In the genomic region with DNA sequence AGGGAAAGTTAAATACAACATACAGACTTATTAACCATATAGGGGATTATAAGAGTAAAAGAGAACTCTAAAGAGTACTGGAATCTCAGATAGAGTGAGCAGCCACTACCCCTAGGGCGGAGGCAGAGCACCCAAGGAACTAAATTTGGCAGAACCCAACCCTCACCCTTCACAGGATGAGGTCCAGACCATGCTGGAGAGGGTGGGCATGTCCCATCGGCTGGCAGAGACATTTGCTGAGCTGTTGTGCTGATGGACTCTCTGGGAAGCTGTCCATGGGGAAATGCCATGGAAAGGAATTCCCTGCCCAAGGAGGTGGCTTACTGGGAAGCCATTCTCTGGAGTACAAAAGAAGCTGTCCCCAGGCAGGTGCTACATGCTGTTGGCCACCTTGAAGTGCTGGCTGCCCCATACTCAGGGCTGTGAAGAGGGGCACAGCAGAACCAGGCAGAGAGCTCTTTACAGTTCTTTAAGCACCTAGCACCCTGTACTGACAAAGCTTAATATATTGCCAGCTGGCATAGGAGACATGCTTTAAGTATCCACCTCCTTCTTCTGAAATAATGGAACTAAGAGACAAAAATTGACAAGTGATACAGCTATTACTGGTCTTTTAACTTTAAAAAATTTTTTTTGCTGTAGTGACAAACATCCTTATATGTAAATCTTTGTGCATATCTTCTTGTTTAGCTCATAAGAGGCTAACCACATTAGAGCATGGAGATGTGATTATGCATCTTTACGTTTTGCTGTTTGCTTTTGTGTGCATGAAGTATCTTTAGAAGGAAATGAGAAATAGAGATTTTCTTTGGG, we compare ENCODE assay signal across 1 cellular context.
TF ChIP-seq lines count a peak whose summit lies in the region.

No MANE protein-coding gene starts in this region.

TF ChIP-seq in GM23338, 12 proteins besides CTCF, POLR2A, EP300 and RAD21 (continued from another document):
- TF ChIP-seq, protein P1, sequence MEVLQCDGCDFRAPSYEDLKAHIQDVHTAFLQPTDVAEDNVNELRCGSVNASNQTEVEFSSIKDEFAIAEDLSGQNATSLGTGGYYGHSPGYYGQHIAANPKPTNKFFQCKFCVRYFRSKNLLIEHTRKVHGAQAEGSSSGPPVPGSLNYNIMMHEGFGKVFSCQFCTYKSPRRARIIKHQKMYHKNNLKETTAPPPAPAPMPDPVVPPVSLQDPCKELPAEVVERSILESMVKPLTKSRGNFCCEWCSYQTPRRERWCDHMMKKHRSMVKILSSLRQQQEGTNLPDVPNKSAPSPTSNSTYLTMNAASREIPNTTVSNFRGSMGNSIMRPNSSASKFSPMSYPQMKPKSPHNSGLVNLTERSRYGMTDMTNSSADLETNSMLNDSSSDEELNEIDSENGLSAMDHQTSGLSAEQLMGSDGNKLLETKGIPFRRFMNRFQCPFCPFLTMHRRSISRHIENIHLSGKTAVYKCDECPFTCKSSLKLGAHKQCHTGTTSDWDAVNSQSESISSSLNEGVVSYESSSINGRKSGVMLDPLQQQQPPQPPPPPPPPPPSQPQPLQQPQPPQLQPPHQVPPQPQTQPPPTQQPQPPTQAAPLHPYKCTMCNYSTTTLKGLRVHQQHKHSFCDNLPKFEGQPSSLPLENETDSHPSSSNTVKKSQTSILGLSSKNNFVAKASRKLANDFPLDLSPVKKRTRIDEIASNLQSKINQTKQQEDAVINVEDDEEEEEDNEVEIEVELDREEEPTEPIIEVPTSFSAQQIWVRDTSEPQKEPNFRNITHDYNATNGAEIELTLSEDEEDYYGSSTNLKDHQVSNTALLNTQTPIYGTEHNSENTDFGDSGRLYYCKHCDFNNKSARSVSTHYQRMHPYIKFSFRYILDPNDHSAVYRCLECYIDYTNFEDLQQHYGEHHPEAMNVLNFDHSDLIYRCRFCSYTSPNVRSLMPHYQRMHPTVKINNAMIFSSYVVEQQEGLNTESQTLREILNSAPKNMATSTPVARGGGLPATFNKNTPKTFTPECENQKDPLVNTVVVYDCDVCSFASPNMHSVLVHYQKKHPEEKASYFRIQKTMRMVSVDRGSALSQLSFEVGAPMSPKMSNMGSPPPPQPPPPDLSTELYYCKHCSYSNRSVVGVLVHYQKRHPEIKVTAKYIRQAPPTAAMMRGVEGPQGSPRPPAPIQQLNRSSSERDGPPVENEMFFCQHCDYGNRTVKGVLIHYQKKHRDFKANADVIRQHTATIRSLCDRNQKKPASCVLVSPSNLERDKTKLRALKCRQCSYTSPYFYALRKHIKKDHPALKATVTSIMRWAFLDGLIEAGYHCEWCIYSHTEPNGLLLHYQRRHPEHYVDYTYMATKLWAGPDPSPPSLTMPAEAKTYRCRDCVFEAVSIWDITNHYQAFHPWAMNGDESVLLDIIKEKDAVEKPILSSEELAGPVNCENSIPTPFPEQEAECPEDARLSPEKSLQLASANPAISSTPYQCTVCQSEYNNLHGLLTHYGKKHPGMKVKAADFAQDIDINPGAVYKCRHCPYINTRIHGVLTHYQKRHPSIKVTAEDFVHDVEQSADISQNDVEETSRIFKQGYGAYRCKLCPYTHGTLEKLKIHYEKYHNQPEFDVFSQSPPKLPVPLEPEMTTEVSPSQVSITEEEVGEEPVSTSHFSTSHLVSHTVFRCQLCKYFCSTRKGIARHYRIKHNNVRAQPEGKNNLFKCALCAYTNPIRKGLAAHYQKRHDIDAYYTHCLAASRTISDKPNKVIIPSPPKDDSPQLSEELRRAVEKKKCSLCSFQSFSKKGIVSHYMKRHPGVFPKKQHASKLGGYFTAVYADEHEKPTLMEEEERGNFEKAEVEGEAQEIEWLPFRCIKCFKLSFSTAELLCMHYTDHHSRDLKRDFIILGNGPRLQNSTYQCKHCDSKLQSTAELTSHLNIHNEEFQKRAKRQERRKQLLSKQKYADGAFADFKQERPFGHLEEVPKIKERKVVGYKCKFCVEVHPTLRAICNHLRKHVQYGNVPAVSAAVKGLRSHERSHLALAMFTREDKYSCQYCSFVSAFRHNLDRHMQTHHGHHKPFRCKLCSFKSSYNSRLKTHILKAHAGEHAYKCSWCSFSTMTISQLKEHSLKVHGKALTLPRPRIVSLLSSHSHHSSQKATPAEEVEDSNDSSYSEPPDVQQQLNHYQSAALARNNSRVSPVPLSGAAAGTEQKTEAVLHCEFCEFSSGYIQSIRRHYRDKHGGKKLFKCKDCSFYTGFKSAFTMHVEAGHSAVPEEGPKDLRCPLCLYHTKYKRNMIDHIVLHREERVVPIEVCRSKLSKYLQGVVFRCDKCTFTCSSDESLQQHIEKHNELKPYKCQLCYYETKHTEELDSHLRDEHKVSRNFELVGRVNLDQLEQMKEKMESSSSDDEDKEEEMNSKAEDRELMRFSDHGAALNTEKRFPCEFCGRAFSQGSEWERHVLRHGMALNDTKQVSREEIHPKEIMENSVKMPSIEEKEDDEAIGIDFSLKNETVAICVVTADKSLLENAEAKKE (CRISPR knock-in tag; IDR thresholded peaks at IDR 0.05) = no peak
- TF ChIP-seq JUNB (IDR thresholded peaks at IDR 0.05; ENCODE audit: unreplicated experiment) = no peak
- TF ChIP-seq EZH2 (IDR thresholded peaks at IDR 0.05; ENCODE audit: low read depth, unreplicated experiment) = no peak
